ENCODE assay signal across 13 cellular contexts in the genomic region with DNA sequence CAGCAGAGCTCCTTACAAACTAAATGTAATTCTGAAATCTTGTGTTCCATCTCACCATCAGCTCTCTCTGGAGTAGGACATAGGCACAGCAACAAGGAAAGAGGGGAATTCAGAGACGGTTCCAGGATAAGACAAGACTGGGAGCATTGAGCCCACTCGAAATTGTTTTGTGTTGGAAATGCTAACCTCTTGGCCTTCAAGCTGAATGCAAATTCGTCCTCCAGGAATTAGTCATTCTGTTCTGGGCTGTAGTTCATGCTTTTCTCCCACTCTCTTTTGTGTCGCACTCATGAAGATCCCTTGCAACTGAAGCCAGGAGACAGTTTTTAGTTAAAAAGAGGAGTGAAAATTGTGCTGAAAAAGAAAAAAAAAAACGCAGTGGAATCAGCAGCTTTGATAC.
DNase-seq lines count a peak whose midpoint lies in the region; ATAC-seq and TF ChIP-seq lines count a peak whose summit lies in the region.
"Had no signal": no experiment of that assay in that cellular context is flagged by ENCODE, and none has a peak within 500 bp of the region (broad histone marks: within the 10 kb centered on the region; RNA-seq: fewer than 3 reads in every experiment).

No MANE protein-coding gene starts in this region.

- H3K36me3 Mint-ChIP-seq in H9 (ENCODE audit: insufficient read depth in 1 of 3, low read depth in 3 of 3) = peaks cover 0 to 7% (median 0%) of the 10 kb centered on the region in 3 experiments; a peak in 3 of 7 replicates
- H3K36me3 Mint-ChIP-seq: naive thymus-derived CD4-positive, alpha-beta T cell had no signal

- H3K4me1 Mint-ChIP-seq in H9 = peaks cover 16 to 17% of the 10 kb centered on the region in 2 experiments
- H3K4me1 Mint-ChIP-seq: naive thymus-derived CD4-positive, alpha-beta T cell had no signal

- no peak overlapping the region for H4K8ac ChIP-seq in H9 (replicated peaks; ENCODE audit: insufficient read length, low read depth, low read length)

- H3K4me3 ChIP-seq in left lung = no peak overlapping the region

- H3K9me3 Mint-ChIP-seq in H9 = peaks cover 0 to 5% of the 10 kb centered on the region in 2 experiments; a peak in 3 of 5 replicates

- no peaks in the 10 kb centered on the region for H3K36me3 ChIP-seq in left lung

- H2BK15ac ChIP-seq in H9 (ENCODE audit: low read depth, low read length) = no peak overlapping the region

- no peak overlapping the region for H2BK120ac ChIP-seq in H9 (ENCODE audit: low read depth, low read length, poor library complexity, severe bottlenecking)

- H3K27ac ChIP-seq in H9 (ENCODE audit: insufficient read length, low read depth, low read length) = no peak overlapping the region
- H3K27ac ChIP-seq in left lung = no peak overlapping the region

- peak overlapping the region in 2 of 3 experiments; percentile 66 to 91; a peak in 3 of 7 replicates for H3K27ac Mint-ChIP-seq in H9
- H3K27ac Mint-ChIP-seq: naive thymus-derived CD4-positive, alpha-beta T cell had no signal

- H3K4ac ChIP-seq in H9 (ENCODE audit: low read depth, low read length) = no peak overlapping the region

- H3K9me3 ChIP-seq in H9 (ENCODE audit: control insufficient read depth, low read depth, low read length) = no peaks in the 10 kb centered on the region
- H3K9me3 ChIP-seq in left lung = peaks cover 0 to 3% of the 10 kb centered on the region in 2 donors

- H3K14ac ChIP-seq in H9 (ENCODE audit: insufficient read depth, low read length) = no peak overlapping the region

- H3K27me3 Mint-ChIP-seq in H9 (ENCODE audit: low read depth) = no peaks in the 10 kb centered on the region

- H3K18ac ChIP-seq in H9 (ENCODE audit: insufficient read length, low read depth, low read length) = no peak overlapping the region

- H3K79me1 ChIP-seq in H9 (ENCODE audit: insufficient read depth, low read depth, low read length, poor library complexity, severe bottlenecking) = no peaks in the 10 kb centered on the region

- no peaks in the 10 kb centered on the region for H4K20me1 ChIP-seq in H9 (ENCODE audit: control insufficient read depth, insufficient read depth, insufficient read length)

- H3K79me2 ChIP-seq in H9 (ENCODE audit: insufficient read depth, low read length) = no peaks in the 10 kb centered on the region

- H3K56ac ChIP-seq in H9 (ENCODE audit: insufficient read length, low read depth, low read length) = no peak overlapping the region

- no peak overlapping the region for H3K23ac ChIP-seq in H9 (ENCODE audit: insufficient read length, low read depth, low read length)

- no peaks in the 10 kb centered on the region for H3K23me2 ChIP-seq in H9 (ENCODE audit: insufficient read length, low read depth, low read length, poor library complexity, severe bottlenecking)

- no peak overlapping the region for H3K9ac ChIP-seq in H9 (ENCODE audit: extremely low read depth, insufficient read length, low read length)

- H3K4me1 ChIP-seq in H9 (ENCODE audit: insufficient read depth, low read length) (no peaks in the 10 kb centered on the region; the same call in 1 of the 2 replicates), left lung (no peaks in the 10 kb centered on the region)

- no peak overlapping the region for H3K4me2 ChIP-seq in H9 (ENCODE audit: insufficient read depth, insufficient read length, low read length)

- no peak overlapping the region for H4K91ac ChIP-seq in H9 (ENCODE audit: insufficient read length, low read depth, low read length)

- H3K4me3 Mint-ChIP-seq in H9 = no peak overlapping the region
- H3K4me3 Mint-ChIP-seq: naive thymus-derived CD4-positive, alpha-beta T cell had no signal

- TF ChIP-seq CTCF in H9 (conservative IDR thresholded peaks at IDR 0.05) = no peak
- TF ChIP-seq CTCF in left lung (IDR thresholded peaks at IDR 0.05) = no peak

- intact Hi-C loops in left lung (cut with DNase I) = no loop called here

- H3K27me3 ChIP-seq in H9 (ENCODE audit: insufficient read depth, low read length) (no peaks in the 10 kb centered on the region; the same call in 1 of the 2 replicates), left lung (no peaks in the 10 kb centered on the region)

- no peak overlapping the region for H2BK20ac ChIP-seq in H9 (ENCODE audit: low read depth, low read length, poor library complexity, severe bottlenecking)

- DNase-seq in H9 = no peak
- DNase-seq in left lung = no peak
- DNase-seq in NCI-H748 treated with DMSO at 0.1 percent for 48 hours (lab: John Stamatoyannopoulos, UW) = no peak
- DNase-seq in AML-193 (lab: John Stamatoyannopoulos, UW) = no peak
- DNase-seq in middle frontal gyrus (ENCODE audit: extremely low spot score, low spot score) = no peak
- DNase-seq in A172 (ENCODE audit: low spot score) = no peak
- DNase-seq: activated naive CD4-positive, alpha-beta T cell treated with anti-CD3 and anti-CD28 coated beads, Interleukin-2, amount 50 U/mL, for 16 hours; IMR-90; naive thymus-derived CD4-positive, alpha-beta T cell; NCI-H2107; stimulated activated naive CD8-positive, alpha-beta T cell treated with anti-CD3 and anti-CD28 coated beads, Interleukin-15, Interleukin-2, amounts not matched to agents 100 U/mL and 50 U/mL, for 24 hours had no signal

- no peak overlapping the region for H4K5ac ChIP-seq in H9 (ENCODE audit: insufficient read length, low read depth, low read length)

- no peak overlapping the region for H2AK5ac ChIP-seq in H9 (ENCODE audit: insufficient read length, low read length)

- H3T11ph ChIP-seq in H9 (ENCODE audit: low read length) = no peak overlapping the region

- H2BK12ac ChIP-seq in H9 (ENCODE audit: insufficient read length, low read depth, low read length) = no peak overlapping the region

- peak; percentile 73 for ATAC-seq in GM18868 (IDR thresholded peaks at IDR 0.05; ENCODE audit: unreplicated experiment)
- ATAC-seq in HG03378 (IDR thresholded peaks at IDR 0.05; ENCODE audit: unreplicated experiment) = peak; percentile 93
- peak; percentile 25 for ATAC-seq in left lung
- ATAC-seq: naive thymus-derived CD4-positive, alpha-beta T cell; stimulated activated naive CD8-positive, alpha-beta T cell treated with anti-CD3 and anti-CD28 coated beads, Interleukin-15, Interleukin-2, amounts not matched to agents 100 U/mL and 50 U/mL, for 24 hours had no signal

- WGBS in H9 (ENCODE audit: extremely low coverage, insufficient read length, low lambda C conversion rate) = no CpG with 5 or more reads among the region's 5 CpGs

- H2BK5ac ChIP-seq in H9 (ENCODE audit: insufficient read length, low read length) = no peak overlapping the region

- H2AFZ ChIP-seq in H9 (ENCODE audit: low read length) = no peak overlapping the region

Comparison
In these comparisons a context has a peak if more than half of its experiments do, and no peak if none do; other contexts are left out.
1. ATAC-seq: peak in every context shown above with its lines; median percentile 93 in HG03378; 73 in GM18868; 25 in left lung.